In the genomic region with DNA sequence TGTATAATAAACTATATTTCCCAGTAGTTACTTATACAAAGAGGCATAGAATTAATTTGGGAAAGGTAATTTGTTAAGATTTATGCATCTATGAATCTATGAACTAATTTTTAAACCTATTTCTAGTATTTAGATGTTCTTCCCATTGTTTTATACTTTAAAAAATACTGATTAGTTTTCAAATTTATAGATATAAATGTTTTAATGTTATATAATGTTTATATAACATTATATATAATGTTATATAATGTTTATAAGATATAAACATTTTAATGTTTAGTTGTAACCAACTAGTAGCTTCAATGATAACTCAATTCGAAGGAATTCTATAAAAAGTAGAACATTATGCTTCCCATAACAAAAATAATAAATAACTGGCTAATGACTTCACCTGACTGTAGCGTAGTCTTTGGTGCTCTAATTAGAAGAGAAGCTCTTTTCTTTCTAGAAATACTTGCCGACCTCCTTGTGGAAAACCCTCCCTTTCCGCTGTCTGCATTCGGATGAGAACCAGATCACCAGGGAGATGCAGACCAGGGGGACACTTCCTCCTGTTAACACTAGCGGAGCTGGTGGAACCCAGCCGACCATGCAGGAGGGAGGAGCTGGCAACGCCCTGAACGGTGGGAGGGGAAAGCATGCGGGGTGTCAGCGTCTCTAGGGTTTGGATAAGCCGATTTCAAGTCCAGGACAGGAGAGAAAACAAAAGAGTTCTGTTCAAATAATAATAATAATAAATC, we compare ENCODE assay signal across 8 cellular contexts.
DNase-seq lines count a peak whose midpoint lies in the region; ATAC-seq and TF ChIP-seq lines count a peak whose summit lies in the region.

No MANE protein-coding gene starts in this region.

- H3K4me1 Mint-ChIP-seq in WTC11, result peaks cover 30% of the 10 kb centered on the region

- peak overlapping the region; percentile 95 for H3K4me3 Mint-ChIP-seq in WTC11

- H3K27ac Mint-ChIP-seq in WTC11, result peak overlapping the region; percentile 57; the same call in 1 of the 2 replicates

- POLR2A ChIA-PET in AG04450 (lab: Yijun Ruan, JAX) (interaction anchor here (1.0 to 1.3 kb wide), 2 partner anchors 139 to 576 kb away, joined by 3 to 4 read pairs; a partner anchor contains a TSS), WTC11 (lab: Charles Lee) (interaction anchor here (0.6 to 1.3 kb wide), 4 partner anchors 19 to 1029 kb away, joined by 3 to 4 read pairs (median 4); a partner anchor contains a TSS)

- no peaks in the 10 kb centered on the region for H3K9me3 Mint-ChIP-seq in WTC11

- TF ChIP-seq CTCF in AG04450 (IDR thresholded peaks at IDR 0.05; ENCODE audit: low read depth, low read length), result peak; percentile 26; the same call in 1 of the 2 replicates
- no peak for TF ChIP-seq CTCF in WTC11 (IDR thresholded peaks at IDR 0.05)

- no peaks in the 10 kb centered on the region; the same call in 1 of the 2 replicates for H3K9me3 ChIP-seq in AG04450 (ENCODE audit: control insufficient read depth, insufficient read depth, low read length)

- no peak overlapping the region for H3K27ac ChIP-seq in AG04450 (ENCODE audit: low read depth, low read length)

- peak overlapping the region; percentile 61 for H3K4me3 ChIP-seq in AG04450 (ENCODE audit: low read depth, low read length)

- peaks cover 77% of the 10 kb centered on the region for H3K27me3 Mint-ChIP-seq in WTC11 (ENCODE audit: low read depth)

- H3K27me3 ChIP-seq in AG04450 (ENCODE audit: control insufficient read depth, insufficient read depth, low read length), result peaks cover 13% of the 10 kb centered on the region

- ATAC-seq in GM18861 (IDR thresholded peaks at IDR 0.05; ENCODE audit: unreplicated experiment) (peak; percentile 35), HG03135 (IDR thresholded peaks at IDR 0.05; ENCODE audit: unreplicated experiment) (peak; percentile 48), WTC11 (peak; percentile 76)

- DNase-seq in AG04450 (ENCODE audit: low read depth, low spot score), result peak; percentile 61
- peak; percentile 95 for DNase-seq in NCI-H2227 treated with DMSO at 0.1 percent for 48 hours (lab: John Stamatoyannopoulos, UW)
- peak; percentile 82 for DNase-seq in WTC11 (ENCODE audit: low spot score)
- peak; percentile 92 for DNase-seq in cerebellar cortex (ENCODE audit: low spot score)
- peak; percentile 94 for DNase-seq in left kidney (ENCODE audit: low read depth, low spot score)
- peak; percentile 69 for DNase-seq in stimulated activated CD4-positive, alpha-beta T cell treated with anti-CD3 and anti-CD28 coated beads, Interleukin-2, amount 100 ng/mL, for 4 hours (ENCODE audit: low read depth)

- CTCF ChIA-PET in AG04450 (lab: Charles Lee), result interaction anchor here (0.5 to 4.2 kb wide), 11 partner anchors 18 to 627 kb away, joined by 3 to 38 read pairs (median 6); partner anchors contain the start of gene ZNF184
- CTCF ChIA-PET in WTC11 (lab: Charles Lee), result interaction anchor here (0.6 to 2.1 kb wide), 8 partner anchors 12 to 213 kb away, joined by 3 to 28 read pairs (median 4); no protein-coding TSS in a partner anchor

- no peaks in the 10 kb centered on the region for H3K36me3 Mint-ChIP-seq in WTC11

TF ChIP-seq in WTC11, 78 proteins besides CTCF, POLR2A, EP300 and RAD21 (continues in another document):
- TF ChIP-seq MYBL2 (CRISPR knock-in tag; IDR thresholded peaks at IDR 0.05) (no peak), ZNF138 (CRISPR knock-in tag; conservative IDR thresholded peaks at IDR 0.05) (no peak), ZNF317 (CRISPR knock-in tag; IDR thresholded peaks at IDR 0.05; ENCODE audit: borderline replicate concordance, low read depth) (no peak), JAZF1 (CRISPR knock-in tag; IDR thresholded peaks at IDR 0.05) (no peak), ZNF532 (CRISPR knock-in tag; IDR thresholded peaks at IDR 0.05; ENCODE audit: borderline replicate concordance) (no peak), FOXP1 (CRISPR knock-in tag; IDR thresholded peaks at IDR 0.05; ENCODE audit: borderline replicate concordance) (no peak), ZNF263 (CRISPR knock-in tag; IDR thresholded peaks at IDR 0.05; ENCODE audit: low read depth) (no peak), ZBTB43 (CRISPR knock-in tag; IDR thresholded peaks at IDR 0.05) (no peak), USF2 (CRISPR knock-in tag; IDR thresholded peaks at IDR 0.05) (no peak), E2F1 (CRISPR knock-in tag; IDR thresholded peaks at IDR 0.05) (no peak), MXD4 (CRISPR knock-in tag; IDR thresholded peaks at IDR 0.05; ENCODE audit: borderline replicate concordance) (no peak), SMAD3 (CRISPR knock-in tag; IDR thresholded peaks at IDR 0.05; ENCODE audit: borderline replicate concordance) (no peak), ZNF232 (CRISPR knock-in tag; IDR thresholded peaks at IDR 0.05) (no peak)
- TF ChIP-seq, protein P1, sequence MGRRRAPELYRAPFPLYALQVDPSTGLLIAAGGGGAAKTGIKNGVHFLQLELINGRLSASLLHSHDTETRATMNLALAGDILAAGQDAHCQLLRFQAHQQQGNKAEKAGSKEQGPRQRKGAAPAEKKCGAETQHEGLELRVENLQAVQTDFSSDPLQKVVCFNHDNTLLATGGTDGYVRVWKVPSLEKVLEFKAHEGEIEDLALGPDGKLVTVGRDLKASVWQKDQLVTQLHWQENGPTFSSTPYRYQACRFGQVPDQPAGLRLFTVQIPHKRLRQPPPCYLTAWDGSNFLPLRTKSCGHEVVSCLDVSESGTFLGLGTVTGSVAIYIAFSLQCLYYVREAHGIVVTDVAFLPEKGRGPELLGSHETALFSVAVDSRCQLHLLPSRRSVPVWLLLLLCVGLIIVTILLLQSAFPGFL (CRISPR knock-in tag; IDR thresholded peaks at IDR 0.05; ENCODE audit: borderline replicate concordance), result no peak
- TF ChIP-seq, protein P2, sequence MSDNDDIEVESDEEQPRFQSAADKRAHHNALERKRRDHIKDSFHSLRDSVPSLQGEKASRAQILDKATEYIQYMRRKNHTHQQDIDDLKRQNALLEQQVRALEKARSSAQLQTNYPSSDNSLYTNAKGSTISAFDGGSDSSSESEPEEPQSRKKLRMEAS (CRISPR knock-in tag; IDR thresholded peaks at IDR 0.05), result no peak
